In the genomic region with DNA sequence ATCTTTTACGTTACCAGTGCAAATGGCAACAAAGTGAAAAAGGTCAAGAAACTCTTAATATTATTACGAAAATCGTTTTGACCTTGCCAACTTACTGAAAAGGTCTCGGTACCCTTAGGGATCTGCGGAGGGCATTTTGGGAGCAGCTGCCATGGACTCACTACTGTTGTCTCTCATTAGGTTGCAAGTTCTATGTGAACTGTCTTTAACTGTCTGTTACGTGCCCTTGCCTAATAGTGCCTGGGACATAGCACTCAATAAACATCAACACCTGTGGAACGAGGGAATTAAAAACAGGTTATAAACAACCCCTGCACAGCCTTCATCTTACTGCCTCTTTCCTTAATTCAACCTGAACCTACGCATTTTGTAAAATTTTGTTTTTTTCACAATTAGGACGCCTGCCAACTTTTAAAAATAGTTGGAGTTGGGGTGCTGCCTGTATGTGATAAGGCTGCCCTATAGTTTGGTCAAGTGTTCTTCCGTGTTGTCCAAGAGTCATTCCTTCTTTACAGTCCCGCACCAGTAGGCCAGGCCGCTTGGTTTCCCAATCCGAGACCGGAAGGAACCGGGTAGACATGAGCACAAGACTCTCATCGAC, we compare ENCODE assay signal across 8 cellular contexts.
A peak's percentile ranks its signal among the peaks of the same experiment; 100 is the strongest.
DNase-seq lines count a peak whose midpoint lies in the region; ATAC-seq, FAIRE-seq and TF ChIP-seq lines count a peak whose summit lies in the region.

No MANE protein-coding gene starts in this region.

- H3K36me3 ChIP-seq in subcutaneous abdominal adipose tissue (ENCODE audit: control insufficient read depth in 5 of 5, insufficient read depth in 5 of 5, low read length in 5 of 5): no peaks in the 10 kb centered on the region

- peak overlapping the region; percentile 93 to 99 (median 97) for H3K9ac ChIP-seq in subcutaneous abdominal adipose tissue (ENCODE audit: low read length in 5 of 5)

- peak overlapping the region; percentile 92 for H3K27ac ChIP-seq in subcutaneous abdominal adipose tissue (ENCODE audit: low read depth, low read length)

- FAIRE-seq in H54 (lab: Jason Lieb, UNC): no peak

- no peaks in the 10 kb centered on the region for H3K27me3 Mint-ChIP-seq in activated naive CD8-positive, alpha-beta T cell treated with anti-CD3 and anti-CD28 coated beads, Interleukin-2, amount 50 U/mL, for 24 hours

- peak overlapping the region; percentile 89 to 97 (median 95) for H3K4me3 ChIP-seq in subcutaneous abdominal adipose tissue (ENCODE audit: low read depth in 1 of 5, low read length in 5 of 5)

- ATAC-seq in GM19328 (IDR thresholded peaks at IDR 0.05; ENCODE audit: unreplicated experiment) (peak; percentile 16), HG03432 (IDR thresholded peaks at IDR 0.05; ENCODE audit: unreplicated experiment) (peak; percentile 30)
- ATAC-seq in activated naive CD8-positive, alpha-beta T cell treated with anti-CD3 and anti-CD28 coated beads, Interleukin-2, amount 50 U/mL, for 24 hours: peak; percentile 6

- peak; percentile 4 for DNase-seq in AG08395 (ENCODE audit: low spot score)
- DNase-seq in activated naive CD8-positive, alpha-beta T cell treated with anti-CD3 and anti-CD28 coated beads, Interleukin-2, amount 50 U/mL, for 24 hours: no peak
- peak; percentile 22 for DNase-seq in inferior parietal cortex (ENCODE audit: extremely low spot score)
- no peak for DNase-seq in NCI-H2196 (lab: John Stamatoyannopoulos, UW; ENCODE audit: unreplicated experiment)
- no peak for DNase-seq in H54 (ENCODE audit: insufficient read length, low spot score)

- peaks cover 57% of the 10 kb centered on the region for H3K4me1 Mint-ChIP-seq in activated naive CD8-positive, alpha-beta T cell treated with anti-CD3 and anti-CD28 coated beads, Interleukin-2, amount 50 U/mL, for 24 hours

- no peaks in the 10 kb centered on the region for H3K9me3 Mint-ChIP-seq in activated naive CD8-positive, alpha-beta T cell treated with anti-CD3 and anti-CD28 coated beads, Interleukin-2, amount 50 U/mL, for 24 hours

- no peaks in the 10 kb centered on the region for H3K27me3 ChIP-seq in subcutaneous abdominal adipose tissue (ENCODE audit: control insufficient read depth in 5 of 5, insufficient read depth in 4 of 5, low read length in 5 of 5)

- peak overlapping the region; percentile 99 for H3K27ac Mint-ChIP-seq in activated naive CD8-positive, alpha-beta T cell treated with anti-CD3 and anti-CD28 coated beads, Interleukin-2, amount 50 U/mL, for 24 hours

- no peaks in the 10 kb centered on the region for H3K9me3 ChIP-seq in subcutaneous abdominal adipose tissue (ENCODE audit: control insufficient read depth in 5 of 5, low read length in 5 of 5)

- H3K36me3 Mint-ChIP-seq in activated naive CD8-positive, alpha-beta T cell treated with anti-CD3 and anti-CD28 coated beads, Interleukin-2, amount 50 U/mL, for 24 hours (ENCODE audit: low read depth): peaks cover 11% of the 10 kb centered on the region

- TF ChIP-seq POLR2A in H54 (IDR thresholded peaks at IDR 0.05; ENCODE audit: low read depth, low read length): no peak

- peak overlapping the region; percentile 95 for H3K4me3 Mint-ChIP-seq in activated naive CD8-positive, alpha-beta T cell treated with anti-CD3 and anti-CD28 coated beads, Interleukin-2, amount 50 U/mL, for 24 hours

- peaks cover 0 to 35% (median 31%) of the 10 kb centered on the region in 5 donors for H3K4me1 ChIP-seq in subcutaneous abdominal adipose tissue (ENCODE audit: control insufficient read depth in 5 of 5, insufficient read depth in 5 of 5, low read length in 5 of 5)

Comparison
In these comparisons a context has a peak if more than half of its experiments do, and no peak if none do; other contexts are left out.
1. DNase-seq: peak in AG08395 (single experiment) and inferior parietal cortex (single experiment); none in activated naive CD8-positive, alpha-beta T cell treated with anti-CD3 and anti-CD28 coated beads, Interleukin-2, amount 50 U/mL, for 24 hours (single experiment), NCI-H2196 (single experiment) and H54 (single experiment).
2. Peak in every context shown above with its lines, with median percentiles within 50 percentile points of each other: ATAC-seq.